ENCODE assay signal across 19 cellular contexts in the genomic region with DNA sequence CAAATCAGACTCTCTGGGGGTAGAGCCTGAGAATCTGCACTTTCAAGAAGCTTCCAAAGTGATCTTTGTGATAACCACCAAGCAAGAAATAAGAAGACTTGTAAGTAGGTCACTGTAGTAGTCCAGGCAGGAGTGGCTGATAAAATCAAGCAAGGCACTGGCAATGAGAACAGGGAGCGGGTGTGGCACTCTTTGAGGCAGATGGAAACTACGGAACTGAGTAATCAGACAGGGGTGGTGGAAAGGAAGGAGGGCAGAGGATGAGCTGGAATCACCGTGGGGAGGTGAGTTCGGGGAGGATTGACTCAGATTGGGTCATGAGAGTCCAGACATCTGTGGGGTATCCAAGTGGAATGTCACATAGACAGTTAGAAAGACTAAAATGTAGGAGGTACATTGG.
"Had no signal": no experiment of that assay in that cellular context is flagged by ENCODE, and none has a peak within 500 bp of the region (broad histone marks: within the 10 kb centered on the region; RNA-seq: fewer than 3 reads in every experiment).

No MANE protein-coding gene starts in this region.

- ATAC-seq: activated T-cell treated with anti-CD3 and anti-CD28 coated beads, Interleukin-2, amount 50 U/mL, for 72 hours; naive thymus-derived CD4-positive, alpha-beta T cell had no signal

- DNase-seq: activated CD4-positive, alpha-beta T cell treated with anti-CD3 and anti-CD28 coated beads, Interleukin-2, amount 50 U/mL, for 1 hour; activated CD4-positive, CD25-positive, alpha-beta regulatory T cell treated with anti-CD3 and anti-CD28 coated beads, Interleukin-2, amount 50 U/mL, for 72 hours; activated effector memory CD4-positive, alpha-beta T cell treated with anti-CD3 and anti-CD28 coated beads, Interleukin-2, amount 50 U/mL, for 16 hours; activated naive CD4-positive, alpha-beta T cell treated with anti-CD3 and anti-CD28 coated beads, Interleukin-2, amount 50 U/mL, for 16 hours; activated T-cell treated with anti-CD3 and anti-CD28 coated beads, Interleukin-2, amount 50 U/mL, for 72 hours; adrenal gland; effector CD8-positive, alpha-beta T cell; head of caudate nucleus; kidney glomerular epithelial cell; mesendoderm; naive thymus-derived CD4-positive, alpha-beta T cell; stimulated activated CD4-positive, alpha-beta T cell treated with anti-CD3 and anti-CD28 coated beads, Interleukin-2, amount 100 ng/mL, for 24 hours; stimulated activated naive CD4-positive, alpha-beta T cell treated with Interleukin-2 at 50 U/mL for 16 hours; T-helper 2 cell; thyroid gland had no signal

- H3K4me3 ChIP-seq: adrenal gland, cardiac muscle cell, prostate gland, right atrium auricular region, thyroid gland had no signal

- H3K27ac ChIP-seq: adrenal gland, cardiac muscle cell, prostate gland, right atrium auricular region, thyroid gland, VCaP had no signal

- H3K9me3 ChIP-seq: adrenal gland, prostate gland, right atrium auricular region, thyroid gland had no signal

- H3K27me3 ChIP-seq: adrenal gland, cardiac muscle cell, right atrium auricular region, thyroid gland had no signal

- H3K36me3 ChIP-seq: adrenal gland, cardiac muscle cell, prostate gland, right atrium auricular region, thyroid gland had no signal
